In the genomic region with DNA sequence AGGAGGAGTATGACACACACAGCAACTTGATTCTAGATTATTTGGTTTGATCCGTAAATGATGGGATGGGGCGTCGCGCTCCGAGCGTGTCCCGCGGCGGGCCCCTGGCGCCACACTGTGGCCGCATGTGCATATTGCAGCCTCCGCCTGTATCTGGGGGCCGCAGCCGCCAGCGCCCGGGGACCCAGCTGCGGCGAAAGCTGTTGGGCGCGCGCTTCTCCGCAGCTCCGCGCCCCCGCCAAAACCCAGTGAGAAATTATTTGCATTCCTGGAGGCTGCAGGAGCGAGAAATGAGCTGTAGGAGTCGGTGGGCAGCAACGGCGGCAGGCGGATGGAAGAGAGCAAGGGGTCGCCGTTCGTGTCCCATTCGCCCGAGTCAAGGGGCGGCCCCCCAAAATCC, we compare ENCODE assay signal across 9 cellular contexts. TPM values are rescaled to one million over a fixed set of nuclear protein-coding genes. Genes with fewer than 3 reads are reported as not detected.
DNase-seq lines count a peak whose midpoint lies in the region; ATAC-seq and TF ChIP-seq lines count a peak whose summit lies in the region.
"Not testable (repeated sequence)": the region's sequence is repeated elsewhere in the genome, so short reads cannot be mapped to it uniquely, and the experiment has no call there.
"Had no signal": no experiment of that assay in that cellular context is flagged by ENCODE, and none has a peak within 500 bp of the region (broad histone marks: within the 10 kb centered on the region; RNA-seq: fewer than 3 reads in every experiment).

No MANE protein-coding gene starts in this region.

- H3K23ac ChIP-seq in neuronal stem cell (ENCODE audit: low read depth, low read length, poor library complexity), result not testable (repeated sequence)

- TF ChIP-seq EP300 in suprapubic skin (IDR thresholded peaks at IDR 0.05), result not testable (repeated sequence)

- H3K9ac ChIP-seq in neuronal stem cell (ENCODE audit: low read depth, low read length, poor library complexity), result not testable (repeated sequence)

- H3K36me3 Mint-ChIP-seq in T-helper 1 cell treated with Interleukin-12 subunit alpha and Interleukin-12 subunit beta and Interleukin-4 antibody, amounts not matched to agents 30 μg/mL and 1 μg/mL, for 36 hours (ENCODE audit: low read depth), result not testable (repeated sequence)

- not testable (repeated sequence) for H4K8ac ChIP-seq in neuronal stem cell (ENCODE audit: low read depth, low read length)

- peak overlapping the region; percentile 36 for H3K4me3 ChIP-seq in HEK293 (ENCODE audit: low read depth, low read length)
- H3K4me3 ChIP-seq in adrenal gland, result peak overlapping the region in 2 of 4 donors; percentile 10 to 56
- H3K4me3 ChIP-seq in neuronal stem cell (ENCODE audit: low read length in 2 of 2), result peak overlapping the region; percentile 48 to 80
- peak overlapping the region; percentile 58 for H3K4me3 ChIP-seq in suprapubic skin

- H3K4me2 ChIP-seq in neuronal stem cell (ENCODE audit: insufficient read depth, low read length, poor library complexity, severe bottlenecking), result peak overlapping the region; percentile 40

- H3K27me3 Mint-ChIP-seq in T-helper 1 cell treated with Interleukin-12 subunit alpha and Interleukin-12 subunit beta and Interleukin-4 antibody, amounts not matched to agents 30 μg/mL and 1 μg/mL, for 36 hours (ENCODE audit: low read depth), result not testable (repeated sequence)

- H3K27me3 ChIP-seq in adrenal gland; neuronal stem cell (ENCODE audit: control insufficient read depth in 3 of 3, insufficient read depth in 3 of 3, low read depth in 1 of 3, low read length in 3 of 3); suprapubic skin: not testable (repeated sequence)

- not testable (repeated sequence) for H3K4ac ChIP-seq in neuronal stem cell (ENCODE audit: low read length)

- not testable (repeated sequence) for H3K14ac ChIP-seq in neuronal stem cell (ENCODE audit: low read length)

- TF ChIP-seq POLR2A in adrenal gland (IDR thresholded peaks at IDR 0.05); suprapubic skin (IDR thresholded peaks at IDR 0.05): not testable (repeated sequence)

- TF ChIP-seq CTCF in HEK293 (tag by site-specific recombination; IDR thresholded peaks at IDR 0.05), result not testable (repeated sequence)
- TF ChIP-seq CTCF in adrenal gland (IDR thresholded peaks at IDR 0.05) (peak; percentile 13 to 77 (median 45)), suprapubic skin (IDR thresholded peaks at IDR 0.05) (peak; percentile 34 to 59)

- not testable (repeated sequence) for H3K9me3 Mint-ChIP-seq in T-helper 1 cell treated with Interleukin-12 subunit alpha and Interleukin-12 subunit beta and Interleukin-4 antibody, amounts not matched to agents 30 μg/mL and 1 μg/mL, for 36 hours

- peak; percentile 14 for DNase-seq in GDM1 (lab: John Stamatoyannopoulos, UW)
- DNase-seq in LoVo (ENCODE audit: low spot score), result peak; percentile 51
- DNase-seq in adrenal gland, result peak; percentile 25 to 65 (median 52)
- DNase-seq in Right ventricle myocardium inferior (ENCODE audit: missing footprints), result peak; percentile 82
- DNase-seq in neuronal stem cell (ENCODE audit: low spot score), result peak; percentile 39
- not testable (repeated sequence) for DNase-seq in suprapubic skin (ENCODE audit: low spot score in 2 of 2)

- not testable (repeated sequence) for H2BK15ac ChIP-seq in neuronal stem cell (ENCODE audit: low read length)

- not testable (repeated sequence) for H2BK120ac ChIP-seq in neuronal stem cell (ENCODE audit: low read depth, low read length)

- not testable (repeated sequence) for H2BK12ac ChIP-seq in neuronal stem cell (ENCODE audit: low read length)

- peak overlapping the region; percentile 99 for H3K4me3 Mint-ChIP-seq in T-helper 1 cell treated with Interleukin-12 subunit alpha and Interleukin-12 subunit beta and Interleukin-4 antibody, amounts not matched to agents 30 μg/mL and 1 μg/mL, for 36 hours

- H3K36me3 ChIP-seq in HEK293 (ENCODE audit: control insufficient read depth in 2 of 2, insufficient read depth in 1 of 2, low read length in 2 of 2); adrenal gland (replicated peaks in 1 of 2); neuronal stem cell (replicated peaks in 1 of 2; ENCODE audit: control insufficient read depth in 2 of 2, insufficient read depth in 2 of 2, low read length in 2 of 2); suprapubic skin: not testable (repeated sequence)

- H2BK5ac ChIP-seq in neuronal stem cell (ENCODE audit: low read length), result not testable (repeated sequence)

- CTCF ChIA-PET in HEK293 (lab: Yijun Ruan, JAX), result not testable (repeated sequence)

- POLR2A ChIA-PET in HEK293 (lab: Yijun Ruan, JAX), result not testable (repeated sequence)

- peak overlapping the region; percentile 98 for H3K27ac Mint-ChIP-seq in T-helper 1 cell treated with Interleukin-12 subunit alpha and Interleukin-12 subunit beta and Interleukin-4 antibody, amounts not matched to agents 30 μg/mL and 1 μg/mL, for 36 hours

- H3K4me1 Mint-ChIP-seq in T-helper 1 cell treated with Interleukin-12 subunit alpha and Interleukin-12 subunit beta and Interleukin-4 antibody, amounts not matched to agents 30 μg/mL and 1 μg/mL, for 36 hours (ENCODE audit: low read depth), result not testable (repeated sequence)

- H3K18ac ChIP-seq in neuronal stem cell (ENCODE audit: low read length), result peak overlapping the region; percentile 64

- not testable (repeated sequence) for H3K4me1 ChIP-seq in HEK293 (ENCODE audit: control insufficient read depth, insufficient read depth, low read length); adrenal gland (replicated peaks in 1 of 2); neuronal stem cell (ENCODE audit: control insufficient read depth in 2 of 2, insufficient read depth in 1 of 2, low read depth in 1 of 2, low read length in 2 of 2); suprapubic skin

- WGBS in adrenal gland, 4 donors, result 0% methylated on average over 9 to 29 of the region's 36 CpGs; no CpG with 5 or more reads in 1 of the 4 donors
- no CpG with 5 or more reads among the region's 36 CpGs for WGBS in neuronal stem cell (ENCODE audit: extremely low coverage in 2 of 2, insufficient read length in 2 of 2, insufficient replicate concordance in 1 of 2), 2 donors
- WGBS in suprapubic skin, result no CpG with 5 or more reads among the region's 36 CpGs

- not testable (repeated sequence) for H3K79me1 ChIP-seq in neuronal stem cell (ENCODE audit: low read depth, low read length)

- H3K27ac ChIP-seq in HEK293 (ENCODE audit: extremely low read depth, low read depth, low read length) (peak overlapping the region; percentile 24; the same call in 1 of the 2 replicates), adrenal gland (peak overlapping the region in 4 of 5 donors; percentile 72 to 89 (median 75)), suprapubic skin (peak overlapping the region; percentile 62)
- H3K27ac ChIP-seq in neuronal stem cell (replicated peaks; ENCODE audit: low read length), result not testable (repeated sequence)

- intact Hi-C loops in adrenal gland (cut with DNase I); Right ventricle myocardium inferior (cut with DNase I): not testable (repeated sequence)

- ATAC-seq in Right ventricle myocardium inferior, result peak; percentile 82

- not testable (repeated sequence) for H4K91ac ChIP-seq in neuronal stem cell (ENCODE audit: low read depth, low read length, poor library complexity)

- not testable (repeated sequence) for H3K9me3 ChIP-seq in HEK293 (ENCODE audit: control insufficient read depth, insufficient read depth, low read depth, low read length); adrenal gland (replicated peaks in 1 of 3); neuronal stem cell (replicated peaks in 1 of 2; ENCODE audit: control insufficient read depth in 2 of 2, insufficient read depth in 1 of 2, low read depth in 1 of 2, low read length in 2 of 2); suprapubic skin

- peak overlapping the region; percentile 88 for H2AFZ ChIP-seq in neuronal stem cell (ENCODE audit: low read length)

- not testable (repeated sequence) for H2AK5ac ChIP-seq in neuronal stem cell (ENCODE audit: low read depth, low read length)

TF ChIP-seq in HEK293, 187 proteins besides CTCF, POLR2A, EP300 and RAD21:
- TF ChIP-seq, protein P1, sequence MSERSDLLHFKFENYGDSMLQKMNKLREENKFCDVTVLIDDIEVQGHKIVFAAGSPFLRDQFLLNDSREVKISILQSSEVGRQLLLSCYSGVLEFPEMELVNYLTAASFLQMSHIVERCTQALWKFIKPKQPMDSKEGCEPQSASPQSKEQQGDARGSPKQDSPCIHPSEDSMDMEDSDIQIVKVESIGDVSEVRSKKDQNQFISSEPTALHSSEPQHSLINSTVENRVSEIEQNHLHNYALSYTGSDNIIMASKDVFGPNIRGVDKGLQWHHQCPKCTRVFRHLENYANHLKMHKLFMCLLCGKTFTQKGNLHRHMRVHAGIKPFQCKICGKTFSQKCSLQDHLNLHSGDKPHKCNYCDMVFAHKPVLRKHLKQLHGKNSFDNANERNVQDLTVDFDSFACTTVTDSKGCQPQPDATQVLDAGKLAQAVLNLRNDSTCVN (tag by site-specific recombination; optimal IDR thresholded peaks at IDR 0.05), result peak; percentile 46
- TF ChIP-seq, protein P2, sequence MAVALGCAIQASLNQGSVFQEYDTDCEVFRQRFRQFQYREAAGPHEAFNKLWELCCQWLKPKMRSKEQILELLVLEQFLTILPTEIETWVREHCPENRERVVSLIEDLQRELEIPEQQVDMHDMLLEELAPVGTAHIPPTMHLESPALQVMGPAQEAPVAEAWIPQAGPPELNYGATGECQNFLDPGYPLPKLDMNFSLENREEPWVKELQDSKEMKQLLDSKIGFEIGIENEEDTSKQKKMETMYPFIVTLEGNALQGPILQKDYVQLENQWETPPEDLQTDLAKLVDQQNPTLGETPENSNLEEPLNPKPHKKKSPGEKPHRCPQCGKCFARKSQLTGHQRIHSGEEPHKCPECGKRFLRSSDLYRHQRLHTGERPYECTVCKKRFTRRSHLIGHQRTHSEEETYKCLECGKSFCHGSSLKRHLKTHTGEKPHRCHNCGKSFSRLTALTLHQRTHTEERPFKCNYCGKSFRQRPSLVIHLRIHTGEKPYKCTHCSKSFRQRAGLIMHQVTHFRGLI (tag by site-specific recombination; IDR thresholded peaks at IDR 0.05), result 0 out of 2 replicates have a peak, but pooled peaks have one; percentile 36

RNA-seq across cellular contexts. Expression of a gene that starts 10.0 kb away (rescaled TPM):
- 10 to 100 TPM in 7 of 8 donors, 1 to 10 TPM in 1; 7.8 to 38.0 (median 20.9) TPM for total RNA-seq in adrenal gland
- 10 to 100 TPM; 10.6 to 64.2 (median 63.5) TPM for polyA plus RNA-seq in adrenal gland
- total RNA-seq in Right ventricle myocardium inferior, result 1.4 TPM
- polyA plus RNA-seq in neuronal stem cell (2013, experiment 1 of 2), result not detected
- not detected for polyA plus RNA-seq in neuronal stem cell (2013, experiment 2 of 2)
- total RNA-seq in suprapubic skin, result not detected
- polyA plus RNA-seq: keratinocyte had no signal
